ENCODE assay signal across 8 cellular contexts in the genomic region with DNA sequence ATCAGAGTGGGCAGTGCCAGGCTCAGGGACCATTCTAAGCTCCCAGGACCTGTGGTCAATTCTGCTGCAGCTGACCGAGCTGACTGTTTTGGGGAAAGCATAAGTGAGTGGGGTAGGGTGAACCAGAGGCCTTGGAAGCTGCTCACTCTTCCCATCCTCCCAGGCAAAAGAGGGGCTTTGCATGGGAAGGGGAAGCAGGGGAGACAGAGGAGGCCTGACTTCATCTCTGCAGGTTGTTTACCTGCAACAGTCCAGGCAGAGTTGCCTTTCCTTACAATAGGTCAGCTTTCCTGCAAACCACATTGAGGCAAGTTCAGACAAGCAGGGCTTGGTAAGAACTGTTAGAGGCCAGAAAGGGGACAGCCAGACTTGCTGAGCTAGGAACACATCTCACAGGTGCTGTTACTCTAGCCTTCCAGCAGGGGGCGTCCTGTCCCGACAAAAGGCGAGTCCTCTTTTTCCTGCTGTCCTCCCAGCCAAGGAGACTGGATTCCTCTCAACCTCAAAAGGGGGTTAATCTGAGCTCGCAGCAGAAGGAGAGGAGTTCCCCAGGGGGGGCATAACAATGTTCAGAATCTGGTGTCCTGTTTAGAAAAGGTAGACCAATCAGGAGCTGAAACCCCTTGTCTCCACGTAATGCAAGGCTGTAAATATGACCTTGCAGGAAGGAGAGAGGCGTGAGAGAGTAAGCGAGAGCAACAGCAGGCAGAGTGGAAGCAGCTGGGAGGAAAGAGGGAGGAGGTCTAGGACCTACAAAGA. TPM values are rescaled to one million over a fixed set of nuclear protein-coding genes. Genes with fewer than 3 reads are reported as not detected.
A peak's percentile ranks its signal among the peaks of the same experiment; 100 is the strongest.
DNase-seq lines count a peak whose midpoint lies in the region; ATAC-seq and TF ChIP-seq lines count a peak whose summit lies in the region.

No MANE protein-coding gene starts in this region.

- H2AK5ac ChIP-seq in neuronal stem cell (ENCODE audit: low read depth, low read length) = no peak overlapping the region

- TF ChIP-seq CTCF in fibroblast of villous mesenchyme (IDR thresholded peaks at IDR 0.05; ENCODE audit: insufficient read depth, low read depth, low read length) = peak; percentile 96

- H3K27ac ChIP-seq in neuronal stem cell (replicated peaks; ENCODE audit: low read length) = no peak overlapping the region

- no peak overlapping the region for H3K4me3 ChIP-seq in Jurkat, Clone E6-1 (ENCODE audit: low read length)
- H3K4me3 ChIP-seq in fibroblast of villous mesenchyme (ENCODE audit: low read depth, low read length) = peak overlapping the region; percentile 5
- no peak overlapping the region for H3K4me3 ChIP-seq in neuronal stem cell (ENCODE audit: low read length in 2 of 2)

- H3K4ac ChIP-seq in neuronal stem cell (ENCODE audit: low read length) = no peak overlapping the region

- peak; percentile 93 for DNase-seq in Ammon's horn (ENCODE audit: low spot score)
- peak; percentile 52 for DNase-seq in Jurkat, Clone E6-1 (ENCODE audit: low read depth, low spot score)
- DNase-seq in RPMI8226 = peak; percentile 51
- peak; percentile 48 for DNase-seq in activated T-helper 9 cell treated with anti-CD3 and anti-CD28 coated beads, Interleukin-2, amount 50 U/mL, for 16 hours (ENCODE audit: low read depth)
- DNase-seq in fibroblast of villous mesenchyme (ENCODE audit: low read depth) = peak; percentile 76
- DNase-seq in neuronal stem cell (ENCODE audit: low spot score) = peak; percentile 84
- peak; percentile 69 to 70 for DNase-seq in stimulated activated naive CD8-positive, alpha-beta T cell treated with anti-CD3 and anti-CD28 coated beads, Interleukin-15, amount 100 ng/mL, for 72 hours

- H2BK5ac ChIP-seq in neuronal stem cell (ENCODE audit: low read length) = no peak overlapping the region

- peak overlapping the region; percentile 67 for H2AFZ ChIP-seq in neuronal stem cell (ENCODE audit: low read length)

- peaks cover 0 to 2% of the 10 kb centered on the region in 2 donors for H3K4me1 ChIP-seq in neuronal stem cell (ENCODE audit: control insufficient read depth in 2 of 2, insufficient read depth in 1 of 2, low read depth in 1 of 2, low read length in 2 of 2)

- no peaks in the 10 kb centered on the region for H3K9me3 ChIP-seq in neuronal stem cell (replicated peaks in 1 of 2; ENCODE audit: control insufficient read depth in 2 of 2, insufficient read depth in 1 of 2, low read depth in 1 of 2, low read length in 2 of 2)

- H3K23ac ChIP-seq in neuronal stem cell (ENCODE audit: low read depth, low read length, poor library complexity) = no peak overlapping the region

- H4K91ac ChIP-seq in neuronal stem cell (ENCODE audit: low read depth, low read length, poor library complexity) = no peak overlapping the region

- H3K4me2 ChIP-seq in neuronal stem cell (ENCODE audit: insufficient read depth, low read length, poor library complexity, severe bottlenecking) = no peak overlapping the region

- no peak overlapping the region for H2BK12ac ChIP-seq in neuronal stem cell (ENCODE audit: low read length)

- peak overlapping the region; percentile 1 to 89 for H3K27ac Mint-ChIP-seq in stimulated activated naive CD8-positive, alpha-beta T cell treated with anti-CD3 and anti-CD28 coated beads, Interleukin-15, amount 100 ng/mL, for 72 hours

- no peaks in the 10 kb centered on the region for H3K36me3 ChIP-seq in neuronal stem cell (replicated peaks in 1 of 2; ENCODE audit: control insufficient read depth in 2 of 2, insufficient read depth in 2 of 2, low read length in 2 of 2)

- peak; percentile 74 for ATAC-seq in GM19324 (IDR thresholded peaks at IDR 0.05; ENCODE audit: low FRiP score, unreplicated experiment)
- ATAC-seq in stimulated activated naive CD8-positive, alpha-beta T cell treated with anti-CD3 and anti-CD28 coated beads, Interleukin-15, amount 100 ng/mL, for 72 hours = peak; percentile 85

- peak overlapping the region; percentile 25 for H3K18ac ChIP-seq in neuronal stem cell (ENCODE audit: low read length)

- H3K4me1 Mint-ChIP-seq in stimulated activated naive CD8-positive, alpha-beta T cell treated with anti-CD3 and anti-CD28 coated beads, Interleukin-15, amount 100 ng/mL, for 72 hours = peaks cover 13% of the 10 kb centered on the region

- H3K27me3 Mint-ChIP-seq in stimulated activated naive CD8-positive, alpha-beta T cell treated with anti-CD3 and anti-CD28 coated beads, Interleukin-15, amount 100 ng/mL, for 72 hours = no peaks in the 10 kb centered on the region

- no peak overlapping the region for H3K9ac ChIP-seq in neuronal stem cell (ENCODE audit: low read depth, low read length, poor library complexity)

- H3K4me3 Mint-ChIP-seq in stimulated activated naive CD8-positive, alpha-beta T cell treated with anti-CD3 and anti-CD28 coated beads, Interleukin-15, amount 100 ng/mL, for 72 hours = peak overlapping the region; percentile 30 to 57

- H4K8ac ChIP-seq in neuronal stem cell (ENCODE audit: low read depth, low read length) = no peak overlapping the region

- H3K27me3 ChIP-seq in neuronal stem cell (ENCODE audit: control insufficient read depth in 3 of 3, insufficient read depth in 3 of 3, low read depth in 1 of 3, low read length in 3 of 3) = peaks cover 0 to 4% (median 0%) of the 10 kb centered on the region in 3 experiments

- no peaks in the 10 kb centered on the region for H3K79me1 ChIP-seq in neuronal stem cell (ENCODE audit: low read depth, low read length)

- H2BK15ac ChIP-seq in neuronal stem cell (ENCODE audit: low read length) = no peak overlapping the region

- WGBS in neuronal stem cell (ENCODE audit: extremely low coverage in 2 of 2, insufficient read length in 2 of 2, insufficient replicate concordance in 1 of 2), 2 donors = no CpG with 5 or more reads among the region's 8 CpGs

- H3K14ac ChIP-seq in neuronal stem cell (ENCODE audit: low read length) = no peak overlapping the region

- no peaks in the 10 kb centered on the region for H3K9me3 Mint-ChIP-seq in stimulated activated naive CD8-positive, alpha-beta T cell treated with anti-CD3 and anti-CD28 coated beads, Interleukin-15, amount 100 ng/mL, for 72 hours

- H2BK120ac ChIP-seq in neuronal stem cell (ENCODE audit: low read depth, low read length) = no peak overlapping the region

RNA-seq across cellular contexts. Expression of gene DHRS2, which starts 4.3 kb away (rescaled TPM):
- polyA plus RNA-seq in Jurkat, Clone E6-1 (2012; ENCODE audit: insufficient read depth, insufficient read length) = 2.7 TPM
- 0.32 and 0.43 TPM in 2 replicates for total RNA-seq in fibroblast of villous mesenchyme
- polyA plus RNA-seq in neuronal stem cell (2013, experiment 1 of 2) = 0.13 TPM
- 0.19 TPM for polyA plus RNA-seq in neuronal stem cell (2013, experiment 2 of 2)

RNA-seq across cellular contexts. Expression of gene JPH4, which starts 53.3 kb away (rescaled TPM):
- not detected for polyA plus RNA-seq in Jurkat, Clone E6-1 (2012; ENCODE audit: insufficient read depth, insufficient read length)
- total RNA-seq in fibroblast of villous mesenchyme = not detected in 2 replicates
- 19.9 TPM for polyA plus RNA-seq in neuronal stem cell (2013, experiment 1 of 2)
- 21.1 TPM for polyA plus RNA-seq in neuronal stem cell (2013, experiment 2 of 2)
